ENCODE assay signal across 32 cellular contexts in genomic region chrX:30880058-30880457, GRCh38.
"Had no signal": no experiment of that assay in that cellular context is flagged by ENCODE, and none has a peak within 500 bp of the region (broad histone marks: within the 10 kb centered on the region; RNA-seq: fewer than 3 reads in every experiment).

No MANE protein-coding gene starts in this region.

- H3K4me3 ChIP-seq: ascending aorta, body of pancreas, SJSA1 had no signal

- H3K27me3 Mint-ChIP-seq: activated B cell treated with CpG ODN at 0.5 μM for 24 hours; activated CD4-positive, alpha-beta memory T cell treated with anti-CD3 and anti-CD28 coated beads for 36 hours; activated CD4-positive, alpha-beta T cell treated with anti-CD3 and anti-CD28 coated beads, Interleukin-2, amount 10 ng/mL, durations not matched to agents 7 days and 5 days; activated naive CD8-positive, alpha-beta T cell treated with anti-CD3 and anti-CD28 coated beads, Interleukin-2, amount 50 U/mL, for 24 hours; T-helper 17 cell had no signal

- H3K36me3 ChIP-seq: ascending aorta, SJSA1 had no signal

- DNase-seq: activated B cell treated with CpG ODN at 0.5 μM for 24 hours; activated CD4-positive, alpha-beta memory T cell treated with anti-CD3 and anti-CD28 coated beads for 36 hours; activated CD4-positive, alpha-beta T cell treated with anti-CD3 and anti-CD28 coated beads, Interleukin-2, amount 10 ng/mL, durations not matched to agents 7 days and 5 days; activated CD8-positive, alpha-beta memory T cell treated with anti-CD3 and anti-CD28 coated beads for 24 hours; activated effector memory CD4-positive, alpha-beta T cell treated with anti-CD3 and anti-CD28 coated beads, Interleukin-2, amount 50 U/mL, for 16 hours; activated naive CD4-positive, alpha-beta T cell treated with Interleukin-2 at 50 U/mL for 16 hours; activated naive CD8-positive, alpha-beta T cell treated with anti-CD3 and anti-CD28 coated beads, Interleukin-2, amount 50 U/mL, for 24 hours; activated T-cell treated with anti-CD3 and anti-CD28 coated beads, Interleukin-2, amount 50 U/mL, for 4 hours; amniotic stem cell; body of pancreas; central memory CD4-positive, alpha-beta T cell; KG1; MM.1S; NCI-H1105; NCI-H1436; NCI-H1694 treated with DMSO at 0.1 percent for 48 hours; NCI-H2081; NCI-H2171; NCI-H2227 treated with DMSO at 0.1 percent for 48 hours; NCI-H69; NK-92 treated with Interleukin-12 subunit alpha and Interleukin-12 subunit beta, amount 100 ng/mL, for 24 hours; OCI-M1; SHP77; SW 1271; T-helper 17 cell; T-helper 9 cell had no signal

- H3K9me3 ChIP-seq: ascending aorta, SJSA1 had no signal

- H3K27ac ChIP-seq: ascending aorta, body of pancreas, SJSA1 had no signal

- H3K4me3 Mint-ChIP-seq: activated B cell treated with CpG ODN at 0.5 μM for 24 hours; activated CD4-positive, alpha-beta memory T cell treated with anti-CD3 and anti-CD28 coated beads for 36 hours; activated CD4-positive, alpha-beta T cell treated with anti-CD3 and anti-CD28 coated beads, Interleukin-2, amount 10 ng/mL, durations not matched to agents 7 days and 5 days; activated naive CD8-positive, alpha-beta T cell treated with anti-CD3 and anti-CD28 coated beads, Interleukin-2, amount 50 U/mL, for 24 hours; activated T-cell treated with anti-CD3 and anti-CD28 coated beads, Interleukin-2, amount 50 U/mL, for 4 hours; T-helper 17 cell had no signal

- H3K27ac Mint-ChIP-seq: activated CD4-positive, alpha-beta memory T cell treated with anti-CD3 and anti-CD28 coated beads for 36 hours; activated CD4-positive, alpha-beta T cell treated with anti-CD3 and anti-CD28 coated beads, Interleukin-2, amount 10 ng/mL, durations not matched to agents 7 days and 5 days; activated naive CD4-positive, alpha-beta T cell treated with anti-CD3 and anti-CD28 coated beads, Interleukin-2, amount 50 U/mL, for 72 hours; activated naive CD8-positive, alpha-beta T cell treated with anti-CD3 and anti-CD28 coated beads, Interleukin-2, amount 50 U/mL, for 24 hours; T-helper 17 cell had no signal

- ATAC-seq: activated naive CD4-positive, alpha-beta T cell treated with anti-CD3 and anti-CD28 coated beads, Interleukin-2, amount 50 U/mL, for 72 hours; activated naive CD8-positive, alpha-beta T cell treated with anti-CD3 and anti-CD28 coated beads, Interleukin-2, amount 50 U/mL, for 24 hours; activated T-cell treated with anti-CD3 and anti-CD28 coated beads, Interleukin-2, amount 50 U/mL, for 4 hours; body of pancreas; SK-N-SH treated with all-trans-retinoic acid at 6 μM for 48 hours; T-helper 17 cell had no signal

- FAIRE-seq: bronchial epithelial cell, RCC 7860 had no signal

- H3K4me1 ChIP-seq: ascending aorta, SJSA1 had no signal

- H3K9me3 Mint-ChIP-seq: activated B cell treated with CpG ODN at 0.5 μM for 24 hours; activated CD4-positive, alpha-beta memory T cell treated with anti-CD3 and anti-CD28 coated beads for 36 hours; activated CD4-positive, alpha-beta T cell treated with anti-CD3 and anti-CD28 coated beads, Interleukin-2, amount 10 ng/mL, durations not matched to agents 7 days and 5 days; activated naive CD4-positive, alpha-beta T cell treated with anti-CD3 and anti-CD28 coated beads, Interleukin-2, amount 50 U/mL, for 72 hours; activated naive CD8-positive, alpha-beta T cell treated with anti-CD3 and anti-CD28 coated beads, Interleukin-2, amount 50 U/mL, for 24 hours; activated T-cell treated with anti-CD3 and anti-CD28 coated beads, Interleukin-2, amount 50 U/mL, for 4 hours had no signal

- H3K27me3 ChIP-seq: ascending aorta, body of pancreas, SJSA1 had no signal
